Comparison of ENCODE assay signal across 1 cellular context in the genomic region with DNA sequence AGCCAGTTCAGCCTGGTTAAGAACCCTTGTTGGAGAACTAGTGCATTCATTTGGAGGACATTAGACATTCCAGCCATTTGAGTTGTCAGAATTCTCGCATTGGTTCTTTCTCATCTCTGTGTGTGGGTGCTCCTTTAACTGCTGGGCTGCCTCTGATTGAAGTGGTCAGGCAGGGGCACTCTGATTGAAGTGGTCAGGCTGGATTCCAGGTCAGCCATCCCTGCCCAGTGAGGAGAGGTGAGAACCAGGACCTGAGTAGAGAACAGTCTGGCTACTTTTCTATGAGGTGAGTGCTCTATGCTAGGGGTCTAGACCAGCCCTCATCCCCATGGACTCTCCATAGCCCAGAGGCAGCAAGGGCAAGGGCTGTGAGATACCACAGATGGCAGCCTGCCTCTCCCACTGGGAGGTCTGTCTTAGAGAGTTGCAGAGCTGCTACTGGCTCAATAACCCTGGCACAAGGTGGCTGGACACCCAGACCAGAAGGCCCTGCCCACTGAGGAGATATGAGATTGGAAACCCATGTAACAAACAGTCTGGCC.
TF ChIP-seq lines count a peak whose summit lies in the region.

No MANE protein-coding gene starts in this region.

TF ChIP-seq in H1, 55 proteins besides CTCF, POLR2A, EP300 and RAD21:
- TF ChIP-seq CBX5 (IDR thresholded peaks at IDR 0.05; ENCODE audit: low read depth, low read length) (no peak), PHF8 (conservative IDR thresholded peaks at IDR 0.05; ENCODE audit: low read depth, low read length) (no peak), RXRA (IDR thresholded peaks at IDR 0.05; ENCODE audit: insufficient read depth, low read depth, low read length) (no peak), EZH2 (IDR thresholded peaks at IDR 0.05; ENCODE audit: low read depth, low read length, severe bottlenecking) (no peak), SIN3A (conservative IDR thresholded peaks at IDR 0.05 in 1 of 2, IDR thresholded peaks at IDR 0.05 in 1 of 2; ENCODE audit: low read depth in 1 of 2, low read length in 2 of 2) (no peak), SUZ12 (IDR thresholded peaks at IDR 0.05; ENCODE audit: low read length) (no peak), SP4 (IDR thresholded peaks at IDR 0.05; ENCODE audit: low read length) (no peak)
- TF ChIP-seq, protein P1, sequence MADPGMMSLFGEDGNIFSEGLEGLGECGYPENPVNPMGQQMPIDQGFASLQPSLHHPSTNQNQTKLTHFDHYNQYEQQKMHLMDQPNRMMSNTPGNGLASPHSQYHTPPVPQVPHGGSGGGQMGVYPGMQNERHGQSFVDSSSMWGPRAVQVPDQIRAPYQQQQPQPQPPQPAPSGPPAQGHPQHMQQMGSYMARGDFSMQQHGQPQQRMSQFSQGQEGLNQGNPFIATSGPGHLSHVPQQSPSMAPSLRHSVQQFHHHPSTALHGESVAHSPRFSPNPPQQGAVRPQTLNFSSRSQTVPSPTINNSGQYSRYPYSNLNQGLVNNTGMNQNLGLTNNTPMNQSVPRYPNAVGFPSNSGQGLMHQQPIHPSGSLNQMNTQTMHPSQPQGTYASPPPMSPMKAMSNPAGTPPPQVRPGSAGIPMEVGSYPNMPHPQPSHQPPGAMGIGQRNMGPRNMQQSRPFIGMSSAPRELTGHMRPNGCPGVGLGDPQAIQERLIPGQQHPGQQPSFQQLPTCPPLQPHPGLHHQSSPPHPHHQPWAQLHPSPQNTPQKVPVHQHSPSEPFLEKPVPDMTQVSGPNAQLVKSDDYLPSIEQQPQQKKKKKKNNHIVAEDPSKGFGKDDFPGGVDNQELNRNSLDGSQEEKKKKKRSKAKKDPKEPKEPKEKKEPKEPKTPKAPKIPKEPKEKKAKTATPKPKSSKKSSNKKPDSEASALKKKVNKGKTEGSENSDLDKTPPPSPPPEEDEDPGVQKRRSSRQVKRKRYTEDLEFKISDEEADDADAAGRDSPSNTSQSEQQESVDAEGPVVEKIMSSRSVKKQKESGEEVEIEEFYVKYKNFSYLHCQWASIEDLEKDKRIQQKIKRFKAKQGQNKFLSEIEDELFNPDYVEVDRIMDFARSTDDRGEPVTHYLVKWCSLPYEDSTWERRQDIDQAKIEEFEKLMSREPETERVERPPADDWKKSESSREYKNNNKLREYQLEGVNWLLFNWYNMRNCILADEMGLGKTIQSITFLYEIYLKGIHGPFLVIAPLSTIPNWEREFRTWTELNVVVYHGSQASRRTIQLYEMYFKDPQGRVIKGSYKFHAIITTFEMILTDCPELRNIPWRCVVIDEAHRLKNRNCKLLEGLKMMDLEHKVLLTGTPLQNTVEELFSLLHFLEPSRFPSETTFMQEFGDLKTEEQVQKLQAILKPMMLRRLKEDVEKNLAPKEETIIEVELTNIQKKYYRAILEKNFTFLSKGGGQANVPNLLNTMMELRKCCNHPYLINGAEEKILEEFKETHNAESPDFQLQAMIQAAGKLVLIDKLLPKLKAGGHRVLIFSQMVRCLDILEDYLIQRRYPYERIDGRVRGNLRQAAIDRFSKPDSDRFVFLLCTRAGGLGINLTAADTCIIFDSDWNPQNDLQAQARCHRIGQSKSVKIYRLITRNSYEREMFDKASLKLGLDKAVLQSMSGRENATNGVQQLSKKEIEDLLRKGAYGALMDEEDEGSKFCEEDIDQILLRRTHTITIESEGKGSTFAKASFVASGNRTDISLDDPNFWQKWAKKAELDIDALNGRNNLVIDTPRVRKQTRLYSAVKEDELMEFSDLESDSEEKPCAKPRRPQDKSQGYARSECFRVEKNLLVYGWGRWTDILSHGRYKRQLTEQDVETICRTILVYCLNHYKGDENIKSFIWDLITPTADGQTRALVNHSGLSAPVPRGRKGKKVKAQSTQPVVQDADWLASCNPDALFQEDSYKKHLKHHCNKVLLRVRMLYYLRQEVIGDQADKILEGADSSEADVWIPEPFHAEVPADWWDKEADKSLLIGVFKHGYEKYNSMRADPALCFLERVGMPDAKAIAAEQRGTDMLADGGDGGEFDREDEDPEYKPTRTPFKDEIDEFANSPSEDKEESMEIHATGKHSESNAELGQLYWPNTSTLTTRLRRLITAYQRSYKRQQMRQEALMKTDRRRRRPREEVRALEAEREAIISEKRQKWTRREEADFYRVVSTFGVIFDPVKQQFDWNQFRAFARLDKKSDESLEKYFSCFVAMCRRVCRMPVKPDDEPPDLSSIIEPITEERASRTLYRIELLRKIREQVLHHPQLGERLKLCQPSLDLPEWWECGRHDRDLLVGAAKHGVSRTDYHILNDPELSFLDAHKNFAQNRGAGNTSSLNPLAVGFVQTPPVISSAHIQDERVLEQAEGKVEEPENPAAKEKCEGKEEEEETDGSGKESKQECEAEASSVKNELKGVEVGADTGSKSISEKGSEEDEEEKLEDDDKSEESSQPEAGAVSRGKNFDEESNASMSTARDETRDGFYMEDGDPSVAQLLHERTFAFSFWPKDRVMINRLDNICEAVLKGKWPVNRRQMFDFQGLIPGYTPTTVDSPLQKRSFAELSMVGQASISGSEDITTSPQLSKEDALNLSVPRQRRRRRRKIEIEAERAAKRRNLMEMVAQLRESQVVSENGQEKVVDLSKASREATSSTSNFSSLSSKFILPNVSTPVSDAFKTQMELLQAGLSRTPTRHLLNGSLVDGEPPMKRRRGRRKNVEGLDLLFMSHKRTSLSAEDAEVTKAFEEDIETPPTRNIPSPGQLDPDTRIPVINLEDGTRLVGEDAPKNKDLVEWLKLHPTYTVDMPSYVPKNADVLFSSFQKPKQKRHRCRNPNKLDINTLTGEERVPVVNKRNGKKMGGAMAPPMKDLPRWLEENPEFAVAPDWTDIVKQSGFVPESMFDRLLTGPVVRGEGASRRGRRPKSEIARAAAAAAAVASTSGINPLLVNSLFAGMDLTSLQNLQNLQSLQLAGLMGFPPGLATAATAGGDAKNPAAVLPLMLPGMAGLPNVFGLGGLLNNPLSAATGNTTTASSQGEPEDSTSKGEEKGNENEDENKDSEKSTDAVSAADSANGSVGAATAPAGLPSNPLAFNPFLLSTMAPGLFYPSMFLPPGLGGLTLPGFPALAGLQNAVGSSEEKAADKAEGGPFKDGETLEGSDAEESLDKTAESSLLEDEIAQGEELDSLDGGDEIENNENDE (IDR thresholded peaks at IDR 0.05; ENCODE audit: insufficient replicate concordance, low read length): no peak
